Comparison of ENCODE assay signal across 18 cellular contexts in genomic region chr3:63819151-63819398, GRCh38. TPM values are rescaled to one million over a fixed set of nuclear protein-coding genes. Genes with fewer than 3 reads are reported as not detected.
"Had no signal": no experiment of that assay in that cellular context is flagged by ENCODE, and none has a peak within 500 bp of the region (broad histone marks: within the 10 kb centered on the region; RNA-seq: fewer than 3 reads in every experiment).

C3orf49 (plus strand) TSS chr3:63819299; CDS start chr3:63819472, 173 bp downstream.

- ATAC-seq: activated naive CD8-positive, alpha-beta T cell treated with anti-CD3 and anti-CD28 coated beads, Interleukin-2, amount 50 U/mL, for 24 hours; Right ventricle myocardium inferior had no signal

- H3K9ac ChIP-seq: KMS-11 had no signal

- H3K27ac Mint-ChIP-seq: activated B cell treated with CpG ODN at 0.5 μM for 24 hours; activated CD4-positive, alpha-beta memory T cell treated with anti-CD3 and anti-CD28 coated beads for 36 hours; activated naive CD4-positive, alpha-beta T cell treated with anti-CD3 and anti-CD28 coated beads, Interleukin-2, amount 10 ng/mL, durations not matched to agents 7 days and 5 days; activated naive CD8-positive, alpha-beta T cell; activated naive CD8-positive, alpha-beta T cell treated with anti-CD3 and anti-CD28 coated beads, Interleukin-2, amount 50 U/mL, for 24 hours; T-cell; T-helper 17 cell had no signal

- H3K4me1 Mint-ChIP-seq: activated B cell treated with CpG ODN at 0.5 μM for 24 hours; activated naive CD4-positive, alpha-beta T cell treated with anti-CD3 and anti-CD28 coated beads, Interleukin-2, amount 10 ng/mL, durations not matched to agents 7 days and 5 days; activated naive CD8-positive, alpha-beta T cell treated with anti-CD3 and anti-CD28 coated beads, Interleukin-2, amount 50 U/mL, for 24 hours; T-cell had no signal

- H3K4me3 ChIP-seq: cardiac muscle cell, PC-9 had no signal

- H3K36me3 Mint-ChIP-seq: activated CD4-positive, alpha-beta memory T cell treated with anti-CD3 and anti-CD28 coated beads for 36 hours; activated naive CD4-positive, alpha-beta T cell treated with anti-CD3 and anti-CD28 coated beads, Interleukin-2, amount 10 ng/mL, durations not matched to agents 7 days and 5 days; activated naive CD8-positive, alpha-beta T cell had no signal

- H3K9me3 Mint-ChIP-seq: activated B cell treated with CpG ODN at 0.5 μM for 24 hours; activated CD4-positive, alpha-beta memory T cell treated with anti-CD3 and anti-CD28 coated beads for 36 hours; activated naive CD4-positive, alpha-beta T cell treated with anti-CD3 and anti-CD28 coated beads, Interleukin-2, amount 10 ng/mL, durations not matched to agents 7 days and 5 days; activated naive CD8-positive, alpha-beta T cell treated with anti-CD3 and anti-CD28 coated beads, Interleukin-2, amount 50 U/mL, for 24 hours; central memory CD8-positive, alpha-beta T cell; T-cell had no signal

- H3K27me3 Mint-ChIP-seq: activated B cell treated with CpG ODN at 0.5 μM for 24 hours; activated CD4-positive, alpha-beta memory T cell treated with anti-CD3 and anti-CD28 coated beads for 36 hours; activated naive CD4-positive, alpha-beta T cell treated with anti-CD3 and anti-CD28 coated beads, Interleukin-2, amount 10 ng/mL, durations not matched to agents 7 days and 5 days; activated naive CD8-positive, alpha-beta T cell; activated naive CD8-positive, alpha-beta T cell treated with anti-CD3 and anti-CD28 coated beads, Interleukin-2, amount 50 U/mL, for 24 hours; central memory CD8-positive, alpha-beta T cell; T-cell; T-helper 17 cell had no signal

- H3K4me3 Mint-ChIP-seq: activated B cell treated with CpG ODN at 0.5 μM for 24 hours; activated CD4-positive, alpha-beta memory T cell treated with anti-CD3 and anti-CD28 coated beads for 36 hours; activated naive CD4-positive, alpha-beta T cell treated with anti-CD3 and anti-CD28 coated beads, Interleukin-2, amount 10 ng/mL, durations not matched to agents 7 days and 5 days; activated naive CD8-positive, alpha-beta T cell; activated naive CD8-positive, alpha-beta T cell treated with anti-CD3 and anti-CD28 coated beads, Interleukin-2, amount 50 U/mL, for 24 hours; central memory CD8-positive, alpha-beta T cell; T-cell; T-helper 17 cell had no signal

- H3K4me2 ChIP-seq: KMS-11, PC-9 had no signal

- H2AFZ ChIP-seq: PC-9 had no signal

- H3K27ac ChIP-seq: brain microvascular endothelial cell, cardiac muscle cell, KMS-11, PC-9, RWPE1, VCaP had no signal

- H3K27me3 ChIP-seq: brain microvascular endothelial cell had no signal

- H3K36me3 ChIP-seq: brain microvascular endothelial cell, cardiac muscle cell had no signal

RNA-seq across cellular contexts. Expression of gene C3orf49, which starts in this region (rescaled TPM):
- total RNA-seq: activated B cell treated with CpG ODN at 0.5 μM for 24 hours; activated CD4-positive, alpha-beta memory T cell treated with anti-CD3 and anti-CD28 coated beads for 36 hours; cardiac muscle cell; LHCN-M2; M059J; PC-9; Right ventricle myocardium inferior; SK-MEL-5; T-cell; T-helper 17 cell had no signal
- polyA plus RNA-seq: cardiac muscle cell had no signal
